8 cellular contexts compared by ENCODE assay signal in the genomic region with DNA sequence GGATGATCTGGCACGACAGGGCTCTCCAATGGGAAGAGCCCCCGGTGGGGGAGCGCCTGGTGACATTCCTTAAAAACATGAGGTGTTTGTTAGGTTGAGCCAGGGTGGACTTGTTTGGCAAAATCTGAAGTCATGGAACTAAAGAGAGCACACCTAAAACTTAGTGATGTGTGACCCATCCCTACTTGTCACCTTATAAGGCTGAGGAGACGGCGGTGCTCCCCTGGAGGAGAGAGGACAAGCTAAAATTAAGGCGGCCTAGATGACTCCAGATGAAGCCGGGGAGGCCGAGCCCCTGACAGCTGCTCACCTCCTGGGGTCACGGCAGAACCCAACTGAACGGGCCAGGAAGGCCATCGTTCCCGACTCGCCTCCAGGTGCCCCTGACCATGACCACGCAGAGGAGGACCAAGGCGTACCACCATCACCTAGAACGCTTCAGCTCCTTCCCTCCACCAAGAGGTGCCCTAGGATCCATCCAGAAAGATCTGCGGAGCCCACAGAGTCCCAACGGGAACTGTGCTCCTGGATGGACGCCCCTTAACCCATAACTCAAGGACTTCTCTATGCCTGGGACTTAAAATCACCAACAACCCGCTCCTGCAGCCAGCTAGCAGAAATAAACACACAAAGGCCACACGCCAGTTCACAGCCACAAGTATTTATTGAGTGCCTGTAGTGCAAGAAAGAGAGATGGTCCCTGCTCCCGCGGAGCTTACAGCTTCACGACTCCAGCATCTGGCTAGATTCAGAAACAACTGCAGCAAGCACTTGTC. TPM values are rescaled to one million over a fixed set of nuclear protein-coding genes. Genes with fewer than 3 reads are reported as not detected.
DNase-seq lines count a peak whose midpoint lies in the region; ATAC-seq, FAIRE-seq and TF ChIP-seq lines count a peak whose summit lies in the region.

No MANE protein-coding gene starts in this region.

- peaks cover 12% of the 10 kb centered on the region for H4K20me1 ChIP-seq in K562 (replicated peaks; ENCODE audit: control insufficient read depth, insufficient read depth, low read length)

- TF ChIP-seq POLR2A in K562 (conservative IDR thresholded peaks at IDR 0.05) (peak; percentile 9; the same call in 1 of the 2 replicates), vagina (IDR thresholded peaks at IDR 0.05) (no peak)

- FAIRE-seq in K562 (lab: Jason Lieb, UNC) = no peak

- H3K9me1 ChIP-seq in K562 (ENCODE audit: control insufficient read depth, insufficient read depth, low read length) = peaks cover 5% of the 10 kb centered on the region

- H3K27ac ChIP-seq in right atrium auricular region (peak overlapping the region; percentile 73 to 83), K562 (ENCODE audit: extremely low read depth, low read depth, low read length) (no peak overlapping the region), lung (ENCODE audit: low read depth in 1 of 2, low read length in 1 of 2) (peak overlapping the region; percentile 85 to 86), vagina (peak overlapping the region; percentile 94)

- no peak for TF ChIP-seq RAD21 in K562 (CRISPR knock-in tag; conservative IDR thresholded peaks at IDR 0.05 in 1 of 2, IDR thresholded peaks at IDR 0.05 in 1 of 2)

- DNase-seq in right atrium auricular region (ENCODE audit: low spot score) = no peak
- no peak for DNase-seq in left ventricle myocardium superior
- peak in 1 of 4 experiments; percentile 22 for DNase-seq in K562 (ENCODE audit: extremely low read depth in 1 of 4, low spot score in 3 of 4)
- DNase-seq in lung (ENCODE audit: low spot score) = no peak
- DNase-seq in vagina (ENCODE audit: extremely low spot score in 2 of 2) = peak in 1 of 2 donors; percentile 83

- CTCF ChIA-PET in K562 (lab: Yijun Ruan, JAX; ENCODE audit: low intra/inter-chr PET ratio) = interaction anchor here (0.6 kb wide), 1 partner anchor 107 kb away, joined by 3 read pairs; no protein-coding TSS in a partner anchor

- H3K9me3 ChIP-seq in right atrium auricular region (no peaks in the 10 kb centered on the region), K562 (replicated peaks; ENCODE audit: control insufficient read depth, insufficient read depth, low read depth, low read length) (no peaks in the 10 kb centered on the region), lung (ENCODE audit: control insufficient read depth in 2 of 2, insufficient read depth in 1 of 2, low read length in 1 of 2) (no peaks in the 10 kb centered on the region), vagina (no peaks in the 10 kb centered on the region)

- WGBS in K562 (ENCODE audit: insufficient coverage, low coverage, missing lambda C conversion rate) = 90% methylated on average over 21 of the region's 24 CpGs
- 73 to 77% methylated on average over 24 of the region's 24 CpGs for WGBS in lung, 2 donors

- ATAC-seq in left ventricle myocardium superior (no peak), K562 (peak; percentile 2; the same call in 1 of the 3 replicates), lung (ENCODE audit: insufficient read depth, low FRiP score) (no peak), HG02973 (IDR thresholded peaks at IDR 0.05; ENCODE audit: unreplicated experiment) (no peak), HG03439 (IDR thresholded peaks at IDR 0.05; ENCODE audit: unreplicated experiment) (no peak), GM21526 (IDR thresholded peaks at IDR 0.05; ENCODE audit: low FRiP score, unreplicated experiment) (no peak)

- intact Hi-C loops in left ventricle myocardium superior (cut with micrococcal nuclease) (no loop called here), K562 (cut with micrococcal nuclease) (no loop called here), vagina (cut with DNase I) (loop anchor here (2.0 kb wide), 1 partner anchor 109 kb away; no protein-coding TSS in a partner anchor)

- peak overlapping the region; percentile 47; the same call in 1 of the 2 replicates for H3K4me2 ChIP-seq in K562 (ENCODE audit: insufficient read depth, low read length)

- H3K36me3 ChIP-seq in right atrium auricular region (no peaks in the 10 kb centered on the region), K562 (ENCODE audit: control insufficient read depth, insufficient read depth, low read length) (peaks cover 27% of the 10 kb centered on the region; the same call in 2 of the 3 replicates), lung (ENCODE audit: control insufficient read depth in 2 of 2, insufficient read depth in 2 of 2, low read length in 2 of 2) (no peaks in the 10 kb centered on the region), vagina (no peaks in the 10 kb centered on the region)

- peaks cover 18% of the 10 kb centered on the region; the same call in 2 of the 3 replicates for H3K79me2 ChIP-seq in K562 (ENCODE audit: control insufficient read depth, insufficient read depth, low read length)

- H3K9ac ChIP-seq in K562 (ENCODE audit: insufficient read depth in 1 of 2, low read depth in 2 of 2, low read length in 2 of 2) = peak overlapping the region in 1 of 2 experiments; percentile 94; a peak in 2 of 4 replicates

- no peak for TF ChIP-seq EP300 in K562 (IDR thresholded peaks at IDR 0.05; ENCODE audit: low read length)

- H2AFZ ChIP-seq in K562 (ENCODE audit: low read depth, low read length) = no peak overlapping the region

- TF ChIP-seq CTCF in right atrium auricular region (IDR thresholded peaks at IDR 0.05) (no peak), K562 (IDR thresholded peaks at IDR 0.05 in 2 of 3, conservative IDR thresholded peaks at IDR 0.05 in 1 of 3; ENCODE audit: insufficient read depth in 2 of 3, low read depth in 1 of 3, low read length in 3 of 3) (no peak), lung (IDR thresholded peaks at IDR 0.05; ENCODE audit: control extremely low read depth, extremely low read depth) (no peak), vagina (IDR thresholded peaks at IDR 0.05) (no peak)

- POLR2A ChIA-PET in K562 (lab: Yijun Ruan, JAX) = interaction anchor here (0.7 to 1.6 kb wide), 6 partner anchors 8 to 261 kb away, joined by 3 to 6 read pairs (median 4); partner anchors contain the start of genes MPHOSPH9 and MTRFR

- peaks cover 0 to 31% of the 10 kb centered on the region in 2 donors for H3K4me1 ChIP-seq in right atrium auricular region
- H3K4me1 ChIP-seq in K562 (replicated peaks in 1 of 2; ENCODE audit: control insufficient read depth in 2 of 2, insufficient read depth in 2 of 2, low read length in 2 of 2) = peaks cover 23 to 26% of the 10 kb centered on the region in 2 experiments; a peak in 4 of 5 replicates
- H3K4me1 ChIP-seq in lung (ENCODE audit: control insufficient read depth in 2 of 2, insufficient read depth in 2 of 2, low read length in 2 of 2) = peaks cover 12 to 13% of the 10 kb centered on the region in 2 donors
- H3K4me1 ChIP-seq in vagina = peaks cover 30% of the 10 kb centered on the region

- no TSS peak for BruUV-seq in K562 (replicated peaks; lab: Mats Ljungman, UMichigan)

- in situ Hi-C loops in K562 (cut with MboI) = no loop called here

- no peaks in the 10 kb centered on the region for H3K27me3 ChIP-seq in right atrium auricular region
- no peaks in the 10 kb centered on the region for H3K27me3 ChIP-seq in K562 (ENCODE audit: control insufficient read depth in 2 of 2, insufficient read depth in 2 of 2, low read length in 2 of 2)
- H3K27me3 ChIP-seq in lung (ENCODE audit: control insufficient read depth, insufficient read depth) = no peaks in the 10 kb centered on the region
- H3K27me3 ChIP-seq in vagina = no peaks in the 10 kb centered on the region

- H3K4me3 ChIP-seq in right atrium auricular region (peak overlapping the region; percentile 55 to 73), K562 (peak overlapping the region; percentile 46; the same call in 1 of the 2 replicates), lung (peak overlapping the region; percentile 54), vagina (peak overlapping the region; percentile 77 to 90)

TF ChIP-seq in K562, 482 proteins besides CTCF, POLR2A, EP300 and RAD21 (continues in another document):
- no peak for TF ChIP-seq RB1 (IDR thresholded peaks at IDR 0.05; ENCODE audit: low read depth)
- TF ChIP-seq ZNF263 (CRISPR knock-in tag; IDR thresholded peaks at IDR 0.05; ENCODE audit: borderline replicate concordance) = peak; percentile 70
- 0 out of 2 replicates have a peak, but pooled peaks have one; percentile 23 for TF ChIP-seq SUPT5H (IDR thresholded peaks at IDR 0.05)
- TF ChIP-seq ZBTB33 (CRISPR knock-in tag; IDR thresholded peaks at IDR 0.05) = peak; percentile 80

RNA-seq across cellular contexts. Expression of gene PITPNM2, which starts 1.0 kb away (rescaled TPM):
- total RNA-seq in right atrium auricular region (10 to 100 TPM in 1 of 2 donors, 1 to 10 TPM in 1; 9.4 to 10.5 TPM), left ventricle myocardium superior (20.8 TPM), K562 (2014; rRNA removed) (2.6 and 3.2 TPM in 2 replicates), K562 (2014; rRNA removed; fragmentation: Illumina TruSeq; extraction: Trizol) (1.8 and 2.9 TPM in 2 replicates), K562 (2015; rRNA removed; fragmentation: Illumina TruSeq; extraction: Trizol) (1.3 and 1.4 TPM in 2 replicates), K562 (2021) (10.4 and 10.8 TPM in 2 replicates), lung (10 to 100 TPM; 19.6 to 37.8 TPM), vagina (8.1 TPM)
- 47.2 and 96.1 TPM in 2 replicates for total RNA-seq in K562 (2011; cell fraction: chromatin; rRNA removed; ENCODE audit: low replicate concordance)
- total RNA-seq in K562 (2011; cell fraction: nucleolus; rRNA removed) = 35.9 and 38.0 TPM in 2 replicates
- total RNA-seq in K562 (2011; cell fraction: nucleoplasm; rRNA removed) = 28.2 and 28.5 TPM in 2 replicates
- polyA plus RNA-seq in K562 (2011; rRNA removed) (3.6 and 3.8 TPM in 2 replicates), K562 (2014; fragmentation: Illumina TruSeq; extraction: Trizol) (4.0 and 5.0 TPM in 2 replicates), K562 (2014; fragmentation: Nextera tagmentation; extraction: Ambion mirVana) (under 1 TPM; 0.03 to 0.14 TPM), K562 (2014; rRNA removed) (5.1 TPM in 2 replicates), lung (10 to 100 TPM in 1 of 2 donors, 1 to 10 TPM in 1; 8.9 to 12.9 TPM)
- polyA plus RNA-seq in K562 (2011; cell fraction: cytosol; rRNA removed) = 1.7 and 2.8 TPM in 2 replicates
- polyA plus RNA-seq in K562 (2011; cell fraction: nucleus; rRNA removed) = 17.3 and 27.0 TPM in 2 replicates
- polyA plus RNA-seq in K562 (2012) = 4.0 and 6.1 TPM in 2 replicates
- 3.7 and 5.9 TPM in 2 replicates for polyA minus RNA-seq in K562 (2011; rRNA and poly(A)+ RNA removed)
- 2.4 and 4.4 TPM in 2 replicates for polyA minus RNA-seq in K562 (2011; cell fraction: cytosol; rRNA and poly(A)+ RNA removed)
- polyA minus RNA-seq in K562 (2011; cell fraction: nucleus; rRNA and poly(A)+ RNA removed) = 11.3 and 13.1 TPM in 2 replicates
